ENCODE assay signal across 23 cellular contexts in the genomic region with DNA sequence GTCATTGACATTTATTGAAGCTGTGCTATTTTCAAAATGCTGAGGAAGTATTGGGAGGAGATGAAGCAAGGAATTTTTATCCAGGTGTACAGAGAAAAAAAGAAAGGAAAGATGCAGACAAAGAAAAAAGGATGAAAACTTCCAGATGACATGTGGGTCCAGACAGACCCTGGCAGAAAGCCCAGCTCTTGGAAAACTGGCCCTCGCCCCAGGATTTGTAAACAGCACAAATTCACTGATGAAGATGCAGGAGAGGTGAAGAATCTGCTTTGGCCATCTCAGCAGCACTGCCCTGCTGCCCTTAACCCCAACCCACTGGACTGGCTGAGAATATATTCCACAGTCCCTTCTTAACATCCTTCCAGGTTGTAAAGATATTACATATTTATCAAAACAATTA. TPM values are rescaled to one million over a fixed set of nuclear protein-coding genes. Genes with fewer than 3 reads are reported as not detected.
"Had no signal": no experiment of that assay in that cellular context is flagged by ENCODE, and none has a peak within 500 bp of the region (broad histone marks: within the 10 kb centered on the region; RNA-seq: fewer than 3 reads in every experiment).

No MANE protein-coding gene starts in this region.

- H3K9me3 ChIP-seq: esophagus muscularis mucosa, spleen, testis, upper lobe of left lung had no signal

- H3K27me3 ChIP-seq: esophagus muscularis mucosa, neural progenitor cell, spleen, testis, upper lobe of left lung had no signal

- H3K36me3 Mint-ChIP-seq: activated naive CD4-positive, alpha-beta T cell treated with anti-CD3 and anti-CD28 coated beads, Interleukin-2, amount 50 U/mL, for 72 hours; neural progenitor cell; WTC11 had no signal

- ATAC-seq: activated CD8-positive, alpha-beta T cell treated with anti-CD3 and anti-CD28 coated beads for 36 hours; activated naive CD4-positive, alpha-beta T cell treated with anti-CD3 and anti-CD28 coated beads, Interleukin-2, amount 50 U/mL, for 72 hours; activated T-cell treated with anti-CD3 and anti-CD28 coated beads, Interleukin-2, amount 50 U/mL, for 4 hours; sciatic nerve; WTC11 had no signal

- H3K27ac Mint-ChIP-seq: activated CD8-positive, alpha-beta T cell treated with anti-CD3 and anti-CD28 coated beads for 36 hours; activated naive CD4-positive, alpha-beta T cell treated with anti-CD3 and anti-CD28 coated beads, Interleukin-2, amount 50 U/mL, for 72 hours; neural progenitor cell; stimulated activated naive CD8-positive, alpha-beta T cell treated with anti-CD3 and anti-CD28 coated beads, Interleukin-15, Interleukin-2, amounts not matched to agents 100 ng/mL and 50 ng/mL, for 24 hours; WTC11 had no signal

- DNase-seq: activated CD4-positive, alpha-beta T cell treated with anti-CD3 and anti-CD28 coated beads for 4 hours; activated CD8-positive, alpha-beta T cell treated with anti-CD3 and anti-CD28 coated beads for 36 hours; activated effector memory CD4-positive, alpha-beta T cell treated with anti-CD3 and anti-CD28 coated beads, Interleukin-2, amount 50 U/mL, for 16 hours; activated T-cell treated with anti-CD3 and anti-CD28 coated beads, Interleukin-2, amount 50 U/mL, for 4 hours; brain microvascular endothelial cell; cortex of kidney; effector CD4-positive, alpha-beta T cell; islet precursor cell; midbrain; spleen; T-helper 2 cell; testis; upper lobe of left lung had no signal

- H3K9me3 Mint-ChIP-seq: activated CD8-positive, alpha-beta T cell treated with anti-CD3 and anti-CD28 coated beads for 36 hours; activated naive CD4-positive, alpha-beta T cell treated with anti-CD3 and anti-CD28 coated beads, Interleukin-2, amount 50 U/mL, for 72 hours; activated T-cell treated with anti-CD3 and anti-CD28 coated beads, Interleukin-2, amount 50 U/mL, for 4 hours; central memory CD8-positive, alpha-beta T cell; neural progenitor cell; stimulated activated naive CD8-positive, alpha-beta T cell treated with anti-CD3 and anti-CD28 coated beads, Interleukin-15, Interleukin-2, amounts not matched to agents 100 ng/mL and 50 ng/mL, for 24 hours; WTC11 had no signal

- H3K4me1 Mint-ChIP-seq: central memory CD8-positive, alpha-beta T cell; neural progenitor cell had no signal

- H3K4me3 Mint-ChIP-seq: activated CD8-positive, alpha-beta T cell treated with anti-CD3 and anti-CD28 coated beads for 36 hours; activated T-cell treated with anti-CD3 and anti-CD28 coated beads, Interleukin-2, amount 50 U/mL, for 4 hours; central memory CD8-positive, alpha-beta T cell; neural progenitor cell; stimulated activated naive CD8-positive, alpha-beta T cell treated with anti-CD3 and anti-CD28 coated beads, Interleukin-15, Interleukin-2, amounts not matched to agents 100 ng/mL and 50 ng/mL, for 24 hours; WTC11 had no signal

- H3K27ac ChIP-seq: brain microvascular endothelial cell, esophagus muscularis mucosa, neural progenitor cell, spleen, testis, upper lobe of left lung had no signal

- H3K36me3 ChIP-seq: brain microvascular endothelial cell, esophagus muscularis mucosa, neural progenitor cell, spleen, upper lobe of left lung had no signal

- H3K27me3 Mint-ChIP-seq: activated CD8-positive, alpha-beta T cell treated with anti-CD3 and anti-CD28 coated beads for 36 hours had no signal

- H3K4me3 ChIP-seq: esophagus muscularis mucosa, lung, neural progenitor cell, spleen, testis, upper lobe of left lung had no signal

- H2AFZ ChIP-seq: neural progenitor cell had no signal

- H3K9ac ChIP-seq: neural progenitor cell had no signal

- H3K4me1 ChIP-seq: neural progenitor cell, spleen, testis, upper lobe of left lung had no signal

- H3K4me2 ChIP-seq: neural progenitor cell had no signal

RNA-seq across cellular contexts. Expression of gene TACR1, which starts 12.5 kb away (rescaled TPM):
- total RNA-seq: activated CD8-positive, alpha-beta T cell treated with anti-CD3 and anti-CD28 coated beads for 36 hours; activated naive CD4-positive, alpha-beta T cell treated with anti-CD3 and anti-CD28 coated beads, Interleukin-2, amount 50 U/mL, for 72 hours; activated T-cell treated with anti-CD3 and anti-CD28 coated beads, Interleukin-2, amount 50 U/mL, for 4 hours; osteocyte; pulmonary artery endothelial cell had no signal
